In genomic region chr15:89761009-89761831, GRCh38 we compare ENCODE assay signal across 9 cellular contexts. TPM values are rescaled to one million over a fixed set of nuclear protein-coding genes. Genes with fewer than 3 reads are reported as not detected.
DNase-seq lines count a peak whose midpoint lies in the region; ATAC-seq and TF ChIP-seq lines count a peak whose summit lies in the region.
"Had no signal": no experiment of that assay in that cellular context is flagged by ENCODE, and none has a peak within 500 bp of the region (broad histone marks: within the 10 kb centered on the region; RNA-seq: fewer than 3 reads in every experiment).

No MANE protein-coding gene starts in this region.

- no peaks in the 10 kb centered on the region for H4K20me1 ChIP-seq in DOHH2 (ENCODE audit: control insufficient read depth, insufficient read depth, low read depth, low read length)

- no peaks in the 10 kb centered on the region for H3K79me2 ChIP-seq in DOHH2 (ENCODE audit: control insufficient read depth, low read length)

- no peak overlapping the region for H3K27ac Mint-ChIP-seq in activated T-helper 17 cell treated with anti-CD3 and anti-CD28 coated beads, Interleukin-2, amount 50 U/mL, for 72 hours

- no peak overlapping the region for H3K4me2 ChIP-seq in DOHH2 (ENCODE audit: low read length)

- H3K9me3 ChIP-seq in DOHH2 (ENCODE audit: control insufficient read depth, insufficient read depth, low read length): no peaks in the 10 kb centered on the region
- H3K9me3 ChIP-seq in mucosa of rectum (ENCODE audit: control insufficient read depth in 2 of 2, low read length in 2 of 2): no peaks in the 10 kb centered on the region
- H3K9me3 ChIP-seq: tibial artery had no signal

- peak overlapping the region; percentile 14 to 25 for H3K9ac ChIP-seq in mucosa of rectum (ENCODE audit: low read depth in 1 of 2, low read length in 2 of 2)

- ATAC-seq in HG02763 (IDR thresholded peaks at IDR 0.05; ENCODE audit: unreplicated experiment): peak; percentile 58
- peak; percentile 11 for ATAC-seq in activated T-helper 17 cell treated with anti-CD3 and anti-CD28 coated beads, Interleukin-2, amount 50 U/mL, for 72 hours (replicated peaks)

- H3K4me1 ChIP-seq in DOHH2 (ENCODE audit: control insufficient read depth, low read length) (no peaks in the 10 kb centered on the region), mucosa of rectum (ENCODE audit: control insufficient read depth in 2 of 2, insufficient read depth in 2 of 2, low read length in 2 of 2) (peaks cover 22 to 24% of the 10 kb centered on the region in 2 donors)

- no peaks in the 10 kb centered on the region for H3K36me3 ChIP-seq in DOHH2 (ENCODE audit: control insufficient read depth, low read length)
- H3K36me3 ChIP-seq in mucosa of rectum (ENCODE audit: control insufficient read depth in 2 of 2, insufficient read depth in 2 of 2, low read length in 2 of 2): no peaks in the 10 kb centered on the region
- H3K36me3 ChIP-seq: tibial artery had no signal

- H3K4me1 Mint-ChIP-seq in activated T-helper 17 cell treated with anti-CD3 and anti-CD28 coated beads, Interleukin-2, amount 50 U/mL, for 72 hours: peaks cover 1% of the 10 kb centered on the region

- DNase-seq in pons (ENCODE audit: low spot score) (no peak), EL (no peak), amniotic stem cell (lab: John Stamatoyannopoulos, UW) (no peak), NCI-H2227 (lab: John Stamatoyannopoulos, UW; ENCODE audit: unreplicated experiment) (no peak)

- H3K27me3 Mint-ChIP-seq in activated T-helper 17 cell treated with anti-CD3 and anti-CD28 coated beads, Interleukin-2, amount 50 U/mL, for 72 hours: no peaks in the 10 kb centered on the region

- no peaks in the 10 kb centered on the region for H3K36me3 Mint-ChIP-seq in activated T-helper 17 cell treated with anti-CD3 and anti-CD28 coated beads, Interleukin-2, amount 50 U/mL, for 72 hours (ENCODE audit: low read depth)

- H3K27ac ChIP-seq in DOHH2 (ENCODE audit: low read depth, low read length) (no peak overlapping the region), mucosa of rectum (ENCODE audit: low read depth in 2 of 2, low read length in 2 of 2) (peak overlapping the region; percentile 58 to 83)
- H3K27ac ChIP-seq: tibial artery had no signal

- no peak overlapping the region for H3K4me3 Mint-ChIP-seq in activated T-helper 17 cell treated with anti-CD3 and anti-CD28 coated beads, Interleukin-2, amount 50 U/mL, for 72 hours

- no peaks in the 10 kb centered on the region for H3F3A ChIP-seq in DOHH2 (ENCODE audit: control insufficient read depth, insufficient read depth)

- TF ChIP-seq CTCF in DOHH2 (IDR thresholded peaks at IDR 0.05; ENCODE audit: low read depth, low read length, poor library complexity, severe bottlenecking): peak; percentile 36

- H3K9me2 ChIP-seq in DOHH2 (replicated peaks; ENCODE audit: control insufficient read depth, low read length): no peaks in the 10 kb centered on the region

- H3K9me3 Mint-ChIP-seq in activated T-helper 17 cell treated with anti-CD3 and anti-CD28 coated beads, Interleukin-2, amount 50 U/mL, for 72 hours: no peaks in the 10 kb centered on the region

- no peak overlapping the region for H3K4me3 ChIP-seq in DOHH2 (ENCODE audit: low read length)
- H3K4me3 ChIP-seq in mucosa of rectum (ENCODE audit: low read length in 2 of 2): no peak overlapping the region
- H3K4me3 ChIP-seq: tibial artery had no signal

- H3K27me3 ChIP-seq in DOHH2 (ENCODE audit: control insufficient read depth, low read length) (no peaks in the 10 kb centered on the region), mucosa of rectum (ENCODE audit: control insufficient read depth in 2 of 2, insufficient read depth in 2 of 2, low read length in 2 of 2) (no peaks in the 10 kb centered on the region)

RNA-seq across cellular contexts. Expression of gene MESP1, which starts 10.2 kb away (rescaled TPM):
- 1 to 10 TPM; 2.1 to 3.7 TPM for total RNA-seq in activated T-helper 17 cell treated with anti-CD3 and anti-CD28 coated beads, Interleukin-2, amount 50 U/mL, for 72 hours

RNA-seq across cellular contexts. Expression of gene MESP2, which starts 14.9 kb away (rescaled TPM):
- total RNA-seq in activated T-helper 17 cell treated with anti-CD3 and anti-CD28 coated beads, Interleukin-2, amount 50 U/mL, for 72 hours: under 1 TPM in 1 of 2 donors, not detected in 1; 0.15 TPM

RNA-seq across cellular contexts. Expression of gene ANPEP, which starts 53.4 kb away (rescaled TPM):
- total RNA-seq in activated T-helper 17 cell treated with anti-CD3 and anti-CD28 coated beads, Interleukin-2, amount 50 U/mL, for 72 hours: under 1 TPM; 0.19 to 0.45 TPM
